Comparison of ENCODE assay signal across 13 cellular contexts in the genomic region with DNA sequence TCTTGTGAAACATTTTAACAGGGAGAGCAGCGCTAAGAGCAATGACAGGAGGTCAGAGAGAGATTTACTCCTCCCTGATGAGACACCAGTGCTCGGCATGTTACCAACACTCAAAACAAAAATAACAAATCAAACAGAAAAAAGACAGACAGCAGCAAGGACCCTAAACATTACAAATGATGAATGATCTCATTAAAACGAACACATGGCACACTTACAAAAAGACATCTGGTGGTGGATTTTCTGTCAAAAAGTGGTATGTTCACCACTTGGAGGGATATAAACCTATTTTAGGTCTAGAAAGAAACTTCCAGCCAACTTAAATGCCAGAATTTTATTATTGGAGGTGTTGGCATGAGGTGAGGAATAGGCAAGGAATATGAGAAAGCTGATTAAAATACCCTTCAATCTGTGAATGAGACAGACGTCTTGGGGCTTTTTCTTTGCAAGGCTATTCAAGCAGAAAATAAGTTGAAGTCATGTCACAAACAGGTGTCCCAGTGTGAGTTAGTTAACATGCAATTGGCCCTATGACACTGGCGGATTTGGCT.
DNase-seq lines count a peak whose midpoint lies in the region; FAIRE-seq and TF ChIP-seq lines count a peak whose summit lies in the region.
"Had no signal": no experiment of that assay in that cellular context is flagged by ENCODE, and none has a peak within 500 bp of the region (broad histone marks: within the 10 kb centered on the region; RNA-seq: fewer than 3 reads in every experiment).

No MANE protein-coding gene starts in this region.

- H3K27me3 Mint-ChIP-seq in endothelial cell (ENCODE audit: unreplicated experiment) = peaks cover 1% of the 10 kb centered on the region
- H3K27me3 Mint-ChIP-seq: activated T-cell treated with anti-CD3 and anti-CD28 coated beads, Interleukin-2, amount 50 U/mL, for 24 hours had no signal

- FAIRE-seq in endometrium (lab: Jason Lieb, UNC) = peak; percentile 15
- FAIRE-seq: GM19239 had no signal

- peaks cover 14% of the 10 kb centered on the region for H3K4me1 Mint-ChIP-seq in endothelial cell (ENCODE audit: unreplicated experiment)

- H3K9me3 Mint-ChIP-seq in endothelial cell (ENCODE audit: unreplicated experiment) = no peaks in the 10 kb centered on the region
- H3K9me3 Mint-ChIP-seq: activated T-cell treated with anti-CD3 and anti-CD28 coated beads, Interleukin-2, amount 50 U/mL, for 24 hours had no signal

- peak; percentile 15 for DNase-seq in GM13976 (ENCODE audit: low spot score)
- peak; percentile 97 for DNase-seq in NCI-H2171 treated with DMSO at 0.1 percent for 48 hours (lab: John Stamatoyannopoulos, UW)
- peak; percentile 24 for DNase-seq in retina
- DNase-seq in endothelial cell (ENCODE audit: low spot score) = no peak
- DNase-seq in DMS153 treated with DMSO at 0.1 percent for 48 hours (lab: John Stamatoyannopoulos, UW; ENCODE audit: unreplicated experiment) = no peak
- DNase-seq in LoVo (ENCODE audit: low spot score) = no peak
- DNase-seq: activated T-cell treated with anti-CD3 and anti-CD28 coated beads, Interleukin-2, amount 50 U/mL, for 24 hours; amniotic stem cell; GOT3; SW 1271; transverse colon had no signal

- in situ Hi-C loops in GM13976 (cut with MboI; ENCODE audit: low sequenced_read_pairs, unreplicated experiment) = no loop called here

- TF ChIP-seq CTCF in GM13976 (IDR thresholded peaks at IDR 0.05; ENCODE audit: borderline replicate concordance, control extremely low read depth, extremely low read depth, insufficient read depth, missing control alignments) (no peak), endothelial cell (IDR thresholded peaks at IDR 0.05; ENCODE audit: unreplicated experiment) (no peak)

- no peak overlapping the region for H3K27ac Mint-ChIP-seq in endothelial cell (ENCODE audit: unreplicated experiment)
- H3K27ac Mint-ChIP-seq: activated T-cell treated with anti-CD3 and anti-CD28 coated beads, Interleukin-2, amount 50 U/mL, for 24 hours had no signal

- no peak overlapping the region for H3K4me3 Mint-ChIP-seq in endothelial cell (ENCODE audit: unreplicated experiment)
- H3K4me3 Mint-ChIP-seq: activated T-cell treated with anti-CD3 and anti-CD28 coated beads, Interleukin-2, amount 50 U/mL, for 24 hours had no signal

- H3K36me3 Mint-ChIP-seq in endothelial cell (ENCODE audit: low read depth, unreplicated experiment) = peaks cover 3% of the 10 kb centered on the region

Comparison
In these comparisons a context has a peak if more than half of its experiments do, and no peak if none do; other contexts are left out.
1. DNase-seq: peak in GM13976 (single experiment), NCI-H2171 treated with DMSO at 0.1 percent for 48 hours (single experiment) and retina (single experiment); none in endothelial cell (single experiment), DMS153 treated with DMSO at 0.1 percent for 48 hours (single experiment) and LoVo (single experiment).